Comparison of ENCODE assay signal across 8 cellular contexts in the genomic region with DNA sequence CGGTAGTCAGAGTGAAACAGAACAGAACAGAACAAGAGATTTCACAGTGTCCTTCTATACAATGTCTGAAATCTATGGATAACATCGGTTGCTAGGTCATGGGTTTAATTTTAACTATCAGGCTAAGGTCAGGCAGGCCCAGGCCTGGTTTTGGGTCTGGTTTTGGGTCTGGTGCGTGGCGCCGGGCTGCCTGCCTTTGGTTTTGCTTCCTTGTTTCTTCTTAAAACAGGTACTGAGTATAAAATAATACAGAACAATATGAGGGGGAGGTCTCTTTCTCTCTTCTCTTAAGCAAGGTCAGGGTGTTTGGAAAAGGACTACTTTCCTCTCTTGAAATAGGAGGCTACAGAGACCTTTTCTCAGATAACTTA. TPM values are rescaled to one million over a fixed set of nuclear protein-coding genes. Genes with fewer than 3 reads are reported as not detected.
DNase-seq lines count a peak whose midpoint lies in the region; ATAC-seq lines count a peak whose summit lies in the region.

No MANE protein-coding gene starts in this region.

- H3K27me3 ChIP-seq in CD4-positive, CD25-positive, alpha-beta regulatory T cell (ENCODE audit: control insufficient read depth, insufficient read depth, low read length), result no peaks in the 10 kb centered on the region
- H3K27me3 ChIP-seq in duodenal mucosa (ENCODE audit: control insufficient read depth in 1 of 2, insufficient read depth in 2 of 2, low read length in 2 of 2) (no peaks in the 10 kb centered on the region), neuron (ENCODE audit: insufficient read depth, low read length) (no peaks in the 10 kb centered on the region)

- peaks cover 68% of the 10 kb centered on the region for H3K4me1 ChIP-seq in CD4-positive, CD25-positive, alpha-beta regulatory T cell (ENCODE audit: control insufficient read depth, insufficient read depth, low read length, poor library complexity, severe bottlenecking)
- H3K4me1 ChIP-seq in duodenal mucosa (ENCODE audit: control insufficient read depth in 1 of 2, insufficient read depth in 2 of 2, low read length in 2 of 2) (peaks cover 35 to 42% of the 10 kb centered on the region in 2 donors), neuron (ENCODE audit: insufficient read depth, low read length) (peaks cover 32% of the 10 kb centered on the region)

- H3K36me3 ChIP-seq in CD4-positive, CD25-positive, alpha-beta regulatory T cell (ENCODE audit: control insufficient read depth, insufficient read depth, low read length), result peaks cover 6% of the 10 kb centered on the region
- peaks cover 0 to 15% of the 10 kb centered on the region in 2 donors for H3K36me3 ChIP-seq in duodenal mucosa (ENCODE audit: control insufficient read depth in 1 of 2, insufficient read depth in 2 of 2, low read length in 2 of 2)
- H3K36me3 ChIP-seq in neuron (ENCODE audit: insufficient read depth, low read length), result peaks cover 28% of the 10 kb centered on the region

- no peak for DNase-seq in CD4-positive, CD25-positive, alpha-beta regulatory T cell
- DNase-seq in Jurkat, Clone E6-1 (ENCODE audit: low read depth, low spot score), result no peak
- DNase-seq in DMS153 (lab: John Stamatoyannopoulos, UW), result no peak
- no peak for DNase-seq in NCI-H748 (lab: John Stamatoyannopoulos, UW; ENCODE audit: unreplicated experiment)

- H3K36me3 Mint-ChIP-seq in CD4-positive, CD25-positive, alpha-beta regulatory T cell, result peaks cover 3% of the 10 kb centered on the region

- H3K27ac ChIP-seq in CD4-positive, CD25-positive, alpha-beta regulatory T cell (ENCODE audit: insufficient read depth, low read length, poor library complexity, severe bottlenecking), result peak overlapping the region; percentile 90
- H3K27ac ChIP-seq in duodenal mucosa (ENCODE audit: low read depth, low read length), result no peak overlapping the region

- H3K4me3 Mint-ChIP-seq in CD4-positive, CD25-positive, alpha-beta regulatory T cell, result peak overlapping the region; percentile 90 to 96 (median 91)

- no peak overlapping the region for H2AFZ ChIP-seq in neuron (ENCODE audit: low read depth, low read length)

- H3K4me1 Mint-ChIP-seq in CD4-positive, CD25-positive, alpha-beta regulatory T cell, result peaks cover 15 to 65% (median 43%) of the 10 kb centered on the region in 4 donors

- H3K9me3 Mint-ChIP-seq in CD4-positive, CD25-positive, alpha-beta regulatory T cell, result peaks cover 0 to 1% (median 0%) of the 10 kb centered on the region in 7 donors

- H3K27me3 Mint-ChIP-seq in CD4-positive, CD25-positive, alpha-beta regulatory T cell, result peaks cover 7% of the 10 kb centered on the region

- H3K27ac Mint-ChIP-seq in CD4-positive, CD25-positive, alpha-beta regulatory T cell, result peak overlapping the region; percentile 95 to 99 (median 98)

- no peak for ATAC-seq in CD4-positive, CD25-positive, alpha-beta regulatory T cell (ENCODE audit: low read depth in 2 of 2)
- ATAC-seq in GM18907 (IDR thresholded peaks at IDR 0.05; ENCODE audit: unreplicated experiment) (no peak), GM21367 (IDR thresholded peaks at IDR 0.05; ENCODE audit: unreplicated experiment) (no peak)

- H3K9ac ChIP-seq in duodenal mucosa (ENCODE audit: low read depth in 1 of 2, low read length in 2 of 2), result peak overlapping the region; percentile 79 to 84

- peak overlapping the region; percentile 93 for H3K4me3 ChIP-seq in CD4-positive, CD25-positive, alpha-beta regulatory T cell (ENCODE audit: low read depth, low read length)
- H3K4me3 ChIP-seq in Jurkat, Clone E6-1 (ENCODE audit: low read length), result peak overlapping the region; percentile 95
- peak overlapping the region; percentile 79 to 87 for H3K4me3 ChIP-seq in duodenal mucosa (ENCODE audit: low read depth in 1 of 2, low read length in 2 of 2)
- H3K4me3 ChIP-seq in neuron (ENCODE audit: low read length), result peak overlapping the region; percentile 57

- H3K9me3 ChIP-seq in CD4-positive, CD25-positive, alpha-beta regulatory T cell (ENCODE audit: control insufficient read depth in 2 of 2, low read length in 2 of 2), result no peaks in the 10 kb centered on the region
- H3K9me3 ChIP-seq in duodenal mucosa (ENCODE audit: control insufficient read depth in 1 of 2, low read length in 2 of 2), result no peaks in the 10 kb centered on the region
- H3K9me3 ChIP-seq in neuron (ENCODE audit: low read length), result no peaks in the 10 kb centered on the region

RNA-seq across cellular contexts. Expression of a gene that starts 1.4 kb away (rescaled TPM):
- 52.4 TPM for total RNA-seq in CD4-positive, CD25-positive, alpha-beta regulatory T cell
- polyA plus RNA-seq in CD4-positive, CD25-positive, alpha-beta regulatory T cell, result 10 to 100 TPM; 28.7 to 37.7 (median 35.4) TPM
- polyA plus RNA-seq in Jurkat, Clone E6-1 (2012; ENCODE audit: insufficient read depth, insufficient read length), result 27.5 TPM

RNA-seq across cellular contexts. Expression of a gene that starts 16.2 kb away (rescaled TPM):
- 257 TPM for total RNA-seq in CD4-positive, CD25-positive, alpha-beta regulatory T cell
- 100 to 1,000 TPM; 724 to 832 (median 792) TPM for polyA plus RNA-seq in CD4-positive, CD25-positive, alpha-beta regulatory T cell
- polyA plus RNA-seq in Jurkat, Clone E6-1 (2012; ENCODE audit: insufficient read depth, insufficient read length), result 33.0 TPM
